In genomic region chr1:235074335-235075120, GRCh38 we compare ENCODE assay signal across 1 cellular context.
A peak's percentile ranks its signal among the peaks of the same experiment; 100 is the strongest.
TF ChIP-seq lines count a peak whose summit lies in the region.

No MANE protein-coding gene starts in this region.

TF ChIP-seq in A549, 52 proteins besides CTCF, POLR2A, EP300 and RAD21 (continued from another document):
- TF ChIP-seq RCOR1 (IDR thresholded peaks at IDR 0.05; ENCODE audit: low read depth, low read length) (no peak), FOXS1 (CRISPR knock-in tag; IDR thresholded peaks at IDR 0.05) (peak; percentile 8), JUNB (IDR thresholded peaks at IDR 0.05) (peak; percentile 80), HEYL (CRISPR knock-in tag; IDR thresholded peaks at IDR 0.05) (no peak; the same call in none of the 2 replicates), RFX5 (IDR thresholded peaks at IDR 0.05) (no peak), MYC (IDR thresholded peaks at IDR 0.05; ENCODE audit: borderline replicate concordance, low read length) (0 out of 2 replicates have a peak, but pooled peaks have one; percentile 17), CBX8 (IDR thresholded peaks at IDR 0.05) (no peak), CEBPB (IDR thresholded peaks at IDR 0.05) (peak; percentile 33 to 59; a peak in 2 of 4 replicates), ZSCAN20 (CRISPR knock-in tag; IDR thresholded peaks at IDR 0.05) (peak; percentile 36), GATA3 (IDR thresholded peaks at IDR 0.05; ENCODE audit: borderline replicate concordance) (peak; percentile 55; the same call in 1 of the 2 replicates), EHMT2 (IDR thresholded peaks at IDR 0.05; ENCODE audit: low read depth) (no peak), PBX3 (IDR thresholded peaks at IDR 0.05) (no peak), TP53 (CRISPR knock-in tag; IDR thresholded peaks at IDR 0.05) (0 out of 2 replicates have a peak, but pooled peaks have one; percentile 19)
